Comparison of ENCODE assay signal across 31 cellular contexts in genomic region chr1:18140411-18140810, GRCh38. TPM values are rescaled to one million over a fixed set of nuclear protein-coding genes. Genes with fewer than 3 reads are reported as not detected.
"Had no signal": no experiment of that assay in that cellular context is flagged by ENCODE, and none has a peak within 500 bp of the region (broad histone marks: within the 10 kb centered on the region; RNA-seq: fewer than 3 reads in every experiment).

No MANE protein-coding gene starts in this region.

- H3K36me3 Mint-ChIP-seq: immature natural killer cell; naive thymus-derived CD8-positive, alpha-beta T cell; neural progenitor cell; stimulated activated naive B cell treated with anti-CD40 and anti-IgM and Interleukin-4, amounts not matched to agents 10 μg/mL and 1 μg/mL and 100 μg/mL, for 72 hours had no signal

- DNase-seq: hypothalamus; immature natural killer cell; kidney; left colon; left lung; lower lobe of right lung; mammary epithelial cell; mesenchymal stem cell; ovary; right lobe of liver; stimulated activated CD4-positive, alpha-beta T cell treated with anti-CD3 and anti-CD28 coated beads, Interleukin-12 subunit alpha, Interleukin-12 subunit beta, amount 100 ng/mL, for 4 hours; stimulated activated CD4-positive, alpha-beta T cell treated with anti-CD3 and anti-CD28 coated beads, Interleukin-15, amount 100 ng/mL, for 24 hours; stimulated activated CD4-positive, alpha-beta T cell treated with anti-CD3 and anti-CD28 coated beads, Interleukin-2, amount 100 ng/mL, for 24 hours; stimulated activated CD4-positive, alpha-beta T cell treated with anti-CD3 and anti-CD28 coated beads, Interleukin-4, amount 100 ng/mL, for 1 hour; stimulated activated naive B cell treated with anti-CD40 and anti-IgM and Interleukin-4, amounts not matched to agents 10 μg/mL and 1 μg/mL and 100 μg/mL, for 72 hours; stimulated activated naive CD8-positive, alpha-beta T cell treated with anti-CD3 and anti-CD28 coated beads, Interleukin-15, Interleukin-2, amounts not matched to agents 100 U/mL and 50 U/mL, for 24 hours; stomach; testis; thyroid gland; transverse colon; upper lobe of left lung had no signal

- H3K9me3 ChIP-seq: left lung, lower lobe of right lung, ovary, right atrium auricular region, right lobe of liver, stomach, testis, thyroid gland, transverse colon, upper lobe of left lung, vagina had no signal

- H3K27ac ChIP-seq: left lung, lower lobe of right lung, neural progenitor cell, ovary, right atrium auricular region, right lobe of liver, stomach, testis, thyroid gland, transverse colon, upper lobe of left lung, vagina had no signal

- H3K9ac ChIP-seq: neural progenitor cell had no signal

- H3K4me3 ChIP-seq: left lung, lower lobe of right lung, neural progenitor cell, ovary, right atrium auricular region, right lobe of liver, smooth muscle cell, stomach, testis, thyroid gland, transverse colon, upper lobe of left lung, vagina had no signal

- H3K4me2 ChIP-seq: neural progenitor cell, smooth muscle cell had no signal

- H3K4me3 Mint-ChIP-seq: immature natural killer cell; naive thymus-derived CD8-positive, alpha-beta T cell; nephron; neural progenitor cell; stimulated activated naive B cell treated with anti-CD40 and anti-IgM and Interleukin-4, amounts not matched to agents 10 μg/mL and 1 μg/mL and 100 μg/mL, for 72 hours had no signal

- H3K27ac Mint-ChIP-seq: immature natural killer cell; naive thymus-derived CD8-positive, alpha-beta T cell; nephron; neural progenitor cell; progenitor cell of endocrine pancreas; stimulated activated naive B cell treated with anti-CD40 and anti-IgM and Interleukin-4, amounts not matched to agents 10 μg/mL and 1 μg/mL and 100 μg/mL, for 72 hours had no signal

- H3K4me1 Mint-ChIP-seq: immature natural killer cell; naive thymus-derived CD8-positive, alpha-beta T cell; stimulated activated naive B cell treated with anti-CD40 and anti-IgM and Interleukin-4, amounts not matched to agents 10 μg/mL and 1 μg/mL and 100 μg/mL, for 72 hours had no signal

- H2AFZ ChIP-seq: neural progenitor cell had no signal

- H3K36me3 ChIP-seq: left lung, lower lobe of right lung, neural progenitor cell, ovary, right atrium auricular region, right lobe of liver, stomach, thyroid gland, transverse colon, upper lobe of left lung, vagina had no signal

- H3K4me1 ChIP-seq: left lung, lower lobe of right lung, neural progenitor cell, right atrium auricular region, right lobe of liver, stomach, testis, thyroid gland, upper lobe of left lung, vagina had no signal

- H3K9me3 Mint-ChIP-seq: neural progenitor cell had no signal

- H3K27me3 ChIP-seq: neural progenitor cell, ovary, right atrium auricular region, right lobe of liver, testis, thyroid gland, transverse colon, upper lobe of left lung, vagina had no signal

RNA-seq across cellular contexts. Expression of gene IGSF21, which starts 32.8 kb away (rescaled TPM):
- total RNA-seq: mammary epithelial cell; naive thymus-derived CD8-positive, alpha-beta T cell; progenitor cell of endocrine pancreas; pulmonary artery endothelial cell; renal cortical epithelial cell; skeletal muscle tissue; smooth muscle cell had no signal
- polyA plus RNA-seq: immature natural killer cell; mammary epithelial cell; naive thymus-derived CD8-positive, alpha-beta T cell; smooth muscle cell had no signal
